In the genomic region with DNA sequence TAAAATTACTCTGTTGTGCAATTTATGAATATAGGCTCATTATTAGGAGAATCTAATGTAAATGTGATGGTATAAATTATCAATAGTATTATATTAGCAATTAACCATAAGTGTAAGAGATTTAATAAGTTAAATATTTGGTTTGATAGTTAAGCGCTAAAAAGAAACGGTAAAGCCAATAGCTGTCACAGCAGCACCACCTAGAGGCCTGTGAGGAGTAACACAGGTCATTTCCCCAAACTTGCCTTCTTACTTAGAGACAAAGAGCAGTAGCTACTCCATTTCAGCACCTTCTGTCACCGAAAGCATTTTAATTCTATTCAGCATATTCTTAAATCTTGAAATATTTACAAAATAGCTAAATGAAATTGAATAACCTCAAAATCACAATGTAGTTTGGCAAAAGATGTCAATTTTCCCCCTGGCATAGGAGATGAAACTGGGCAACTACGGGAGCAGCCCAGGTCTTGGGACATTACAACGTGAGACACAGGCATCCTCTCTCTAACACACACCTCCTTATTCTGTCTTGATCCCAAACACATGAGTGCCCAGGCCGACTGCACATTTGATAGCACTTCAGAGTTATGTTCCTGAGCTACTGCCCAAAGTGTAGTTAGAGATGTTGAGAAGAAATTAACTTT, we compare ENCODE assay signal across 8 cellular contexts. TPM values are rescaled to one million over a fixed set of nuclear protein-coding genes. Genes with fewer than 3 reads are reported as not detected.
DNase-seq lines count a peak whose midpoint lies in the region; ATAC-seq and TF ChIP-seq lines count a peak whose summit lies in the region.

No MANE protein-coding gene starts in this region.

- no peak overlapping the region for H3K4me3 Mint-ChIP-seq in activated naive CD8-positive, alpha-beta T cell treated with anti-CD3 and anti-CD28 coated beads for 36 hours

- DNase-seq in AG09319 (ENCODE audit: extremely low read depth, low read depth) (peak; percentile 27), GM13976 (ENCODE audit: low spot score) (peak; percentile 59), HT-29 (ENCODE audit: low spot score) (peak; percentile 74), SK-MEL-5 (ENCODE audit: low read depth, low spot score) (peak; percentile 63), left cardiac atrium (peak; percentile 28), skeletal muscle cell (ENCODE audit: low read depth) (peak; percentile 12), middle frontal gyrus (ENCODE audit: extremely low spot score, low spot score) (no peak)
- peak; percentile 46 for DNase-seq in activated naive CD8-positive, alpha-beta T cell treated with anti-CD3 and anti-CD28 coated beads for 36 hours

- no peaks in the 10 kb centered on the region for H3K9me3 Mint-ChIP-seq in activated naive CD8-positive, alpha-beta T cell treated with anti-CD3 and anti-CD28 coated beads for 36 hours

- in situ Hi-C loops in GM13976 (cut with MboI; ENCODE audit: low sequenced_read_pairs, unreplicated experiment), result loop anchor here (10.0 kb wide), 1 partner anchor 298 kb away; no protein-coding TSS in a partner anchor
- in situ Hi-C loops in SK-MEL-5 (cut with HindIII; ENCODE audit: low pct_unique_long_range_greater_than_20kb, low sequenced_read_pairs), result no loop called here

- no peaks in the 10 kb centered on the region for H3K36me3 Mint-ChIP-seq in activated naive CD8-positive, alpha-beta T cell treated with anti-CD3 and anti-CD28 coated beads for 36 hours

- H3K27me3 Mint-ChIP-seq in activated naive CD8-positive, alpha-beta T cell treated with anti-CD3 and anti-CD28 coated beads for 36 hours, result peaks cover 3% of the 10 kb centered on the region

- TF ChIP-seq CTCF in AG09319 (IDR thresholded peaks at IDR 0.05; ENCODE audit: low read depth, low read length) (peak; percentile 92), GM13976 (IDR thresholded peaks at IDR 0.05; ENCODE audit: borderline replicate concordance, control extremely low read depth, extremely low read depth, insufficient read depth, missing control alignments) (peak; percentile 63)

- no peak overlapping the region for H3K27ac Mint-ChIP-seq in activated naive CD8-positive, alpha-beta T cell treated with anti-CD3 and anti-CD28 coated beads for 36 hours

- no peak overlapping the region for H3K4me3 ChIP-seq in skeletal muscle cell (ENCODE audit: low read depth, low read length)

- intact Hi-C loops in left cardiac atrium (cut with DNase I), result no loop called here

- peak in 1 of 2 donors; percentile 35 for ATAC-seq in left cardiac atrium

- peaks cover 2% of the 10 kb centered on the region for H3K4me1 Mint-ChIP-seq in activated naive CD8-positive, alpha-beta T cell treated with anti-CD3 and anti-CD28 coated beads for 36 hours

RNA-seq across cellular contexts. Expression of gene DYNLRB2, which starts 14.3 kb away (rescaled TPM):
- total RNA-seq in HT-29 (2014; rRNA removed; shearing (Covaris generic)), result not detected in 2 replicates
- total RNA-seq in SK-MEL-5 (2014; rRNA removed; shearing (Covaris generic)), result not detected in 2 replicates
- polyA plus RNA-seq in SK-MEL-5 (2015; cell fraction: cytosol; rRNA removed), result not detected in 2 replicates
- not detected in 2 replicates for polyA plus RNA-seq in SK-MEL-5 (2015; cell fraction: nucleus; rRNA removed)
- under 1 TPM in 1 of 2 experiments, not detected in 1; 0.50 TPM for total RNA-seq in activated naive CD8-positive, alpha-beta T cell treated with anti-CD3 and anti-CD28 coated beads for 36 hours
- total RNA-seq in left cardiac atrium, result not detected
